In the genomic region with DNA sequence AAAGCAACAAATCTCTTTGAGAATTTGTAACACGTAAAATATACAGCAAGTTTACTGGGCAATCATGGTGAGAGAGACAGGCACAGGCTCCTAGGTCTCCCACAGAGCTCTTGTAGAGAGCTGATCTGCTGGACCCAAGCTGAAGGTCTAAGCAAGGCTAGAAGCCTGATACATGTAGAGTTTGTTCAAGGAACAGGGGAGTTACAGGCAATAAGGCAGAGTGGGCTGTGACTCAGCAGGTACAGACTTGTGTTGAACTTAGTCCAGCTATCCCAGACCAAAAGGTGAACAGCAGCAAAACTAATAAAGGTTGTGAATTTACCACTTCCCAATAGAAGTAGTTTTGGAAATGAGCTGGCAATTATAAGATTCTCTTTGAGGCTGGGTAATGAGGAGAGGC, we compare ENCODE assay signal across 29 cellular contexts.
"Had no signal": no experiment of that assay in that cellular context is flagged by ENCODE, and none has a peak within 500 bp of the region (broad histone marks: within the 10 kb centered on the region; RNA-seq: fewer than 3 reads in every experiment).

No MANE protein-coding gene starts in this region.

- H3K27ac Mint-ChIP-seq: dendritic cell treated with granulocyte-macrophage colony-stimulating factor and Interleukin-4, amounts not matched to agents 40 ng/mL and 50 ng/mL, for 4 days; effector memory CD8-positive, alpha-beta T cell; endodermal cell had no signal

- H3K27me3 Mint-ChIP-seq: dendritic cell treated with granulocyte-macrophage colony-stimulating factor and Interleukin-4, amounts not matched to agents 40 ng/mL and 50 ng/mL, for 4 days had no signal

- FAIRE-seq: colon, endometrium, endothelial cell of umbilical vein, frontal cortex had no signal

- H3K4me1 ChIP-seq: colonic mucosa, esophagus muscularis mucosa, esophagus squamous epithelium, foreskin keratinocyte, gastrocnemius medialis, gastroesophageal sphincter, heart left ventricle, heart right ventricle had no signal

- H3K27me3 ChIP-seq: colonic mucosa, esophagus muscularis mucosa, foreskin keratinocyte, gastrocnemius medialis, gastroesophageal sphincter had no signal

- DNase-seq: colonic mucosa; cortex of kidney; dermis blood vessel endothelial cell; dorsolateral prefrontal cortex; effector CD4-positive, alpha-beta T cell; effector CD8-positive, alpha-beta T cell; effector memory CD4-positive, alpha-beta T cell; effector memory CD8-positive, alpha-beta T cell; endodermal cell; erythroblast; esophagus squamous epithelium; foreskin fibroblast; foreskin keratinocyte; foreskin melanocyte; gastrocnemius medialis; glutamatergic neuron; head of caudate nucleus; heart left ventricle; heart right ventricle had no signal

- H3K36me3 ChIP-seq: colonic mucosa, esophagus muscularis mucosa, esophagus squamous epithelium, gastrocnemius medialis, gastroesophageal sphincter, heart left ventricle, heart right ventricle had no signal

- H3K27ac ChIP-seq: colonic mucosa, coronary artery, dorsolateral prefrontal cortex, epithelial cell of prostate, esophagus muscularis mucosa, esophagus squamous epithelium, foreskin keratinocyte, gastrocnemius medialis, gastroesophageal sphincter, heart left ventricle, heart right ventricle had no signal

- ATAC-seq: effector memory CD8-positive, alpha-beta T cell; esophagus mucosa; foreskin keratinocyte; gastrocnemius medialis; gastroesophageal sphincter; heart left ventricle; heart right ventricle had no signal

- H3K4me3 ChIP-seq: colonic mucosa, coronary artery, dorsolateral prefrontal cortex, esophagus muscularis mucosa, esophagus squamous epithelium, gastrocnemius medialis, gastroesophageal sphincter, heart left ventricle, heart right ventricle had no signal

- H3K4me3 Mint-ChIP-seq: dendritic cell treated with granulocyte-macrophage colony-stimulating factor and Interleukin-4, amounts not matched to agents 40 ng/mL and 50 ng/mL, for 4 days; effector memory CD8-positive, alpha-beta T cell; endodermal cell had no signal

- H3K9me3 ChIP-seq: colonic mucosa, esophagus muscularis mucosa, esophagus squamous epithelium, gastrocnemius medialis, gastroesophageal sphincter, heart right ventricle had no signal

- H3K9me3 Mint-ChIP-seq: dendritic cell treated with granulocyte-macrophage colony-stimulating factor and Interleukin-4, amounts not matched to agents 40 ng/mL and 50 ng/mL, for 4 days had no signal
